Comparison of ENCODE assay signal across 10 cellular contexts in the genomic region with DNA sequence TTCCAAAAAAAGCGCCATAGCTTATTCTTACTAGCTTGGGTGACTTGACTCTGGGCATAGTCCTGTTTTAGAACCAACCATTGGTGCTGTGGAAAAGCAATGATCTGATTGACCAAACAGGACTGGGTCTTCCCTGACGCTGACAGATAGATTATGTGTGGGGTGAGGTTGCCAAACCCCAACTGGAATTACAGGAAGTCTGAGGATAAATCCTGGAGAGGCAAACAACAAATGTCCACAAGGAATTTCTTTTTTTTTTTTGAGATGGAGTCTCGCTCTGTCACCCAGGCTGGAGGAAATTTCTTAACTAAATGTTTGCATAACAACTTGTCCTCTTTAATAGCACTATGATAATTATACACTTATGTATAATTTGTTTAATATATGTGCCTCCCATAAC. TPM values are rescaled to one million over a fixed set of nuclear protein-coding genes. Genes with fewer than 3 reads are reported as not detected.
"Had no signal": no experiment of that assay in that cellular context is flagged by ENCODE, and none has a peak within 500 bp of the region (broad histone marks: within the 10 kb centered on the region; RNA-seq: fewer than 3 reads in every experiment).

No MANE protein-coding gene starts in this region.

- H3K27ac ChIP-seq: GM23248 had no signal

- H3K36me3 ChIP-seq: HAP-1 had no signal

- H3K4me3 ChIP-seq: GM23248, HAP-1, K562 had no signal

- DNase-seq: GM23248, GOT3, H7, HFFc6, IMR-90, KG1 had no signal

- H3K4me1 ChIP-seq: HAP-1 had no signal

- ATAC-seq: HCT116, K562 had no signal

- H3K9me3 ChIP-seq: HAP-1 had no signal

RNA-seq across cellular contexts. Expression of a gene that starts 51.7 kb away (rescaled TPM):
- total RNA-seq: GM23248, H4, HFFc6, IMR-90, K562 had no signal
